In genomic region chr12:25436206-25436912, GRCh38 we compare ENCODE assay signal across 9 cellular contexts.
A peak's percentile ranks its signal among the peaks of the same experiment; 100 is the strongest.
DNase-seq lines count a peak whose midpoint lies in the region; ATAC-seq, FAIRE-seq and TF ChIP-seq lines count a peak whose summit lies in the region.
"Had no signal": no experiment of that assay in that cellular context is flagged by ENCODE, and none has a peak within 500 bp of the region (broad histone marks: within the 10 kb centered on the region; RNA-seq: fewer than 3 reads in every experiment).

No MANE protein-coding gene starts in this region.

- H3K79me2 ChIP-seq in PC-9 (ENCODE audit: low read depth): no peaks in the 10 kb centered on the region

- POLR2A ChIA-PET in PC-9 (lab: Charles Lee; ENCODE audit: unreplicated experiment) (interaction anchor here (0.5 kb wide), 1 partner anchor 985 kb away, joined by 7 read pairs; no protein-coding TSS in a partner anchor), MCF 10A (lab: Yijun Ruan, JAX) (interaction anchor here (0.7 to 1.0 kb wide), 4 partner anchors 21 to 584 kb away, joined by 3 to 4 read pairs (median 3); no protein-coding TSS in a partner anchor)

- intact Hi-C loops in PC-9 (cut with micrococcal nuclease; ENCODE audit: unreplicated experiment) (loop anchor here (1.0 to 5.0 kb wide), 8 partner anchors 106 to 1264 kb away; partner anchors contain the start of gene RASSF8), MCF 10A (cut with micrococcal nuclease) (loop anchor here (1.0 to 10.0 kb wide), 7 partner anchors 121 to 1218 kb away; no protein-coding TSS in a partner anchor)

- ATAC-seq in GM19035 (IDR thresholded peaks at IDR 0.05; ENCODE audit: unreplicated experiment) (peak; percentile 75), HG02870 (IDR thresholded peaks at IDR 0.05; ENCODE audit: unreplicated experiment) (no peak)
- ATAC-seq in stimulated activated effector memory CD8-positive, alpha-beta T cell treated with anti-CD3 and anti-CD28 coated beads, Interleukin-12 subunit alpha, Interleukin-12 subunit beta, amount 100 ng/mL, for 72 hours: peak; percentile 63

- no peaks in the 10 kb centered on the region for H3K36me3 ChIP-seq in PC-9 (ENCODE audit: low read depth)

- H3K9me2 ChIP-seq in PC-9 (ENCODE audit: insufficient read depth): no peaks in the 10 kb centered on the region

- H3K4me1 ChIP-seq in PC-9 (replicated peaks; ENCODE audit: insufficient read depth): no peaks in the 10 kb centered on the region

- H3K36me3 Mint-ChIP-seq in MCF 10A (ENCODE audit: insufficient read depth, unreplicated experiment): no peaks in the 10 kb centered on the region
- no peaks in the 10 kb centered on the region for H3K36me3 Mint-ChIP-seq in stimulated activated effector memory CD8-positive, alpha-beta T cell treated with anti-CD3 and anti-CD28 coated beads, Interleukin-12 subunit alpha, Interleukin-12 subunit beta, amount 100 ng/mL, for 72 hours

- H3K27me3 ChIP-seq in PC-9 (ENCODE audit: insufficient read depth, low read depth): no peaks in the 10 kb centered on the region

- no peaks in the 10 kb centered on the region for H3K9me3 Mint-ChIP-seq in MCF 10A (ENCODE audit: unreplicated experiment)
- no peaks in the 10 kb centered on the region for H3K9me3 Mint-ChIP-seq in stimulated activated effector memory CD8-positive, alpha-beta T cell treated with anti-CD3 and anti-CD28 coated beads, Interleukin-12 subunit alpha, Interleukin-12 subunit beta, amount 100 ng/mL, for 72 hours

- DNase-seq in D341Med (ENCODE audit: low spot score) (peak; percentile 62), HTR-8/SVneo (ENCODE audit: insufficient read length, low spot score) (peak; percentile 69), PC-9 (peak; percentile 44 to 58), MCF 10A (ENCODE audit: unreplicated experiment) (peak; percentile 81)
- DNase-seq in stimulated activated effector memory CD8-positive, alpha-beta T cell treated with anti-CD3 and anti-CD28 coated beads, Interleukin-12 subunit alpha, Interleukin-12 subunit beta, amount 100 ng/mL, for 72 hours (ENCODE audit: low spot score in 2 of 2): peak in 1 of 2 donors; percentile 56

- CTCF ChIA-PET in PC-9 (lab: Charles Lee) (interaction anchor here (0.6 to 1.5 kb wide), 8 partner anchors 48 to 999 kb away, joined by 3 to 9 read pairs (median 4); no protein-coding TSS in a partner anchor), MCF 10A (lab: Yijun Ruan, JAX) (interaction anchor here (0.5 to 2.2 kb wide), 39 partner anchors 13 to 655 kb away, joined by 3 to 24 read pairs (median 3); no protein-coding TSS in a partner anchor)

- no peaks in the 10 kb centered on the region for H4K20me1 ChIP-seq in PC-9 (ENCODE audit: insufficient read depth)

- no peaks in the 10 kb centered on the region for H3F3A ChIP-seq in PC-9 (ENCODE audit: insufficient read depth, low read depth)

- H3K9me3 ChIP-seq in PC-9 (ENCODE audit: insufficient read depth, low read depth): no peaks in the 10 kb centered on the region

- H3K4me1 Mint-ChIP-seq in MCF 10A (ENCODE audit: insufficient read depth, unreplicated experiment): peaks cover 15% of the 10 kb centered on the region
- H3K4me1 Mint-ChIP-seq in stimulated activated effector memory CD8-positive, alpha-beta T cell treated with anti-CD3 and anti-CD28 coated beads, Interleukin-12 subunit alpha, Interleukin-12 subunit beta, amount 100 ng/mL, for 72 hours: peaks cover 7% of the 10 kb centered on the region

- peak; percentile 93 for TF ChIP-seq CTCF in PC-9 (conservative IDR thresholded peaks at IDR 0.05)
- TF ChIP-seq CTCF in MCF 10A (IDR thresholded peaks at IDR 0.05; ENCODE audit: unreplicated experiment): peak; percentile 78

- H3K4me2 ChIP-seq in PC-9: peak overlapping the region; percentile 75

- H3K27ac Mint-ChIP-seq in MCF 10A (ENCODE audit: low read depth, unreplicated experiment): peak overlapping the region; percentile 65
- peak overlapping the region; percentile 85 for H3K27ac Mint-ChIP-seq in stimulated activated effector memory CD8-positive, alpha-beta T cell treated with anti-CD3 and anti-CD28 coated beads, Interleukin-12 subunit alpha, Interleukin-12 subunit beta, amount 100 ng/mL, for 72 hours

- no peaks in the 10 kb centered on the region for H3K27me3 Mint-ChIP-seq in MCF 10A (ENCODE audit: insufficient read depth, unreplicated experiment)

- BruUV-seq in PC-9 (replicated peaks; lab: Mats Ljungman, UMichigan) (no TSS peak), MCF 10A (replicated peaks; lab: Mats Ljungman, UMichigan) (no TSS peak)

- no peak overlapping the region for H3K27ac ChIP-seq in PC-9
- H3K27ac ChIP-seq: epithelial cell of prostate had no signal

- FAIRE-seq in HTR-8/SVneo (lab: Jason Lieb, UNC) (peak; percentile 54), islet of Langerhans (lab: Jason Lieb, UNC) (peak; percentile 98)

- H3K4me3 ChIP-seq in PC-9: peak overlapping the region; percentile 45; the same call in 1 of the 2 replicates

- peak overlapping the region; percentile 81 for H2AFZ ChIP-seq in PC-9

- H3K4me3 Mint-ChIP-seq in MCF 10A (ENCODE audit: unreplicated experiment): peak overlapping the region; percentile 32
- peak overlapping the region; percentile 54 for H3K4me3 Mint-ChIP-seq in stimulated activated effector memory CD8-positive, alpha-beta T cell treated with anti-CD3 and anti-CD28 coated beads, Interleukin-12 subunit alpha, Interleukin-12 subunit beta, amount 100 ng/mL, for 72 hours
